ENCODE assay signal across 10 cellular contexts in genomic region chr2:221969087-221969829, GRCh38.
DNase-seq lines count a peak whose midpoint lies in the region; ATAC-seq lines count a peak whose summit lies in the region.
"Had no signal": no experiment of that assay in that cellular context is flagged by ENCODE, and none has a peak within 500 bp of the region (broad histone marks: within the 10 kb centered on the region; RNA-seq: fewer than 3 reads in every experiment).

No MANE protein-coding gene starts in this region.

- no peaks in the 10 kb centered on the region for H3K4me1 ChIP-seq in trophoblast cell (ENCODE audit: control insufficient read depth in 1 of 2, insufficient read depth in 2 of 2, low read length in 2 of 2)
- H3K4me1 ChIP-seq: SJCRH30 had no signal

- no peak overlapping the region for H2AK5ac ChIP-seq in trophoblast cell (ENCODE audit: low read length)

- no peak overlapping the region for H3K14ac ChIP-seq in trophoblast cell (ENCODE audit: low read length)

- no peaks in the 10 kb centered on the region for H3K36me3 ChIP-seq in trophoblast cell (ENCODE audit: control insufficient read depth in 1 of 2, insufficient read depth in 2 of 2, low read length in 2 of 2)
- H3K36me3 ChIP-seq: neutrophil, SJCRH30 had no signal

- H3K18ac ChIP-seq in trophoblast cell (ENCODE audit: low read length): no peak overlapping the region

- H2BK120ac ChIP-seq in trophoblast cell (ENCODE audit: insufficient read depth, low read length, poor library complexity): no peak overlapping the region

- peak; percentile 68 for ATAC-seq in GM18519 (IDR thresholded peaks at IDR 0.05; ENCODE audit: low FRiP score, unreplicated experiment)
- ATAC-seq in HG03378 (IDR thresholded peaks at IDR 0.05; ENCODE audit: unreplicated experiment): no peak

- no peaks in the 10 kb centered on the region for H3K79me2 ChIP-seq in trophoblast cell (ENCODE audit: control insufficient read depth, insufficient read depth, low read length, poor library complexity)

- no peaks in the 10 kb centered on the region for H3K79me1 ChIP-seq in trophoblast cell (ENCODE audit: low read length)

- DNase-seq in Ammon's horn (ENCODE audit: low spot score) (peak; percentile 60), HT1080 (ENCODE audit: low read depth) (peak; percentile 42), RKO (ENCODE audit: low spot score) (peak; percentile 27), fibroblast of peridontal ligament (ENCODE audit: extremely low read depth) (peak; percentile 25), trophoblast cell (peak; percentile 7 to 68)
- DNase-seq in stimulated activated CD4-positive, alpha-beta T cell treated with anti-CD3 and anti-CD28 coated beads, Interleukin-4, amount 100 ng/mL, for 4 hours: no peak

- no peak overlapping the region for H3K9ac ChIP-seq in trophoblast cell (ENCODE audit: low read length)

- no peak overlapping the region for H2AFZ ChIP-seq in trophoblast cell (ENCODE audit: insufficient read depth, low read length, poor library complexity)

- no peak overlapping the region for H4K8ac ChIP-seq in trophoblast cell (ENCODE audit: low read depth, low read length)

- WGBS in trophoblast cell (ENCODE audit: extremely low coverage, insufficient coverage, insufficient read length): no CpG with 5 or more reads among the region's 7 CpGs

- H2BK5ac ChIP-seq in trophoblast cell (ENCODE audit: low read depth, low read length, poor library complexity): no peak overlapping the region

- no peak overlapping the region for H2BK12ac ChIP-seq in trophoblast cell (ENCODE audit: low read length)

- no peak overlapping the region for H3K27ac ChIP-seq in trophoblast cell (ENCODE audit: low read depth, low read length)
- H3K27ac ChIP-seq: neutrophil, SJCRH30 had no signal

- no peak overlapping the region for H3K4me3 ChIP-seq in trophoblast cell (ENCODE audit: low read depth, low read length)
- H3K4me3 ChIP-seq: SJCRH30 had no signal

- H3K27me3 ChIP-seq in trophoblast cell (ENCODE audit: insufficient read depth, low read length): no peaks in the 10 kb centered on the region
- H3K27me3 ChIP-seq: neutrophil, SJCRH30 had no signal

- no peak overlapping the region for H3K23ac ChIP-seq in trophoblast cell (ENCODE audit: low read length)

- H3K4me2 ChIP-seq in trophoblast cell (ENCODE audit: low read length): no peak overlapping the region

- H3K4ac ChIP-seq in trophoblast cell (ENCODE audit: low read depth, low read length): no peak overlapping the region

- H4K91ac ChIP-seq in trophoblast cell (ENCODE audit: low read depth, low read length): no peak overlapping the region

- H4K12ac ChIP-seq in trophoblast cell (ENCODE audit: low read depth, low read length): no peak overlapping the region

- no peaks in the 10 kb centered on the region for H3K9me3 ChIP-seq in trophoblast cell (ENCODE audit: insufficient read depth, low read depth, low read length)
- H3K9me3 ChIP-seq: neutrophil, SJCRH30 had no signal

Comparison
In these comparisons a context has a peak if more than half of its experiments do, and no peak if none do; other contexts are left out.
1. DNase-seq: peak in Ammon's horn (single experiment), HT1080 (single experiment), RKO (single experiment), fibroblast of peridontal ligament (single experiment) and trophoblast cell (2 of 2); none in stimulated activated CD4-positive, alpha-beta T cell treated with anti-CD3 and anti-CD28 coated beads, Interleukin-4, amount 100 ng/mL, for 4 hours (0 of 2).